Comparison of ENCODE assay signal across 20 cellular contexts in genomic region chr19:45350477-45351058, GRCh38. TPM values are rescaled to one million over a fixed set of nuclear protein-coding genes. Genes with fewer than 3 reads are reported as not detected.
"Had no signal": no experiment of that assay in that cellular context is flagged by ENCODE, and none has a peak within 500 bp of the region (broad histone marks: within the 10 kb centered on the region; RNA-seq: fewer than 3 reads in every experiment).

No MANE protein-coding gene starts in this region.

- H3K4me3 ChIP-seq: colonic mucosa, hepatocyte, mucosa of descending colon, pancreas, thyroid gland had no signal

- DNase-seq: colonic mucosa; dermis blood vessel endothelial cell; endodermal cell; foreskin melanocyte; head of caudate nucleus; islet precursor cell; mucosa of descending colon; naive thymus-derived CD8-positive, alpha-beta T cell; pancreas; right cardiac atrium; small intestine; stimulated activated CD4-positive, alpha-beta T cell treated with anti-CD3 and anti-CD28 coated beads, Interleukin-12 subunit alpha, Interleukin-12 subunit beta, amount 100 ng/mL, for 4 hours; stimulated activated CD4-positive, alpha-beta T cell treated with anti-CD3 and anti-CD28 coated beads, Interleukin-2, amount 100 ng/mL, for 48 hours; stimulated activated naive CD4-positive, alpha-beta T cell treated with Interleukin-2 at 50 U/mL for 16 hours; thyroid gland had no signal

- H3K79me2 ChIP-seq: hepatocyte had no signal

- H3K27me3 ChIP-seq: pancreas, thyroid gland had no signal

- H3K4me2 ChIP-seq: hepatocyte had no signal

- H3K27ac ChIP-seq: colonic mucosa, hepatocyte, pancreas, thyroid gland had no signal

- H2AFZ ChIP-seq: hepatocyte had no signal

- H3K36me3 ChIP-seq: colonic mucosa had no signal

- H3K4me1 ChIP-seq: colonic mucosa, pancreas, thyroid gland had no signal

- H3K9me3 ChIP-seq: colonic mucosa, mucosa of descending colon, pancreas, thyroid gland had no signal

- ATAC-seq: left lobe of liver; mucosa of descending colon; naive thymus-derived CD8-positive, alpha-beta T cell; pancreas; right cardiac atrium had no signal

RNA-seq across cellular contexts. Expression of gene KLC3, which starts 10.0 kb away (rescaled TPM):
- total RNA-seq: colonic mucosa; endothelial cell of umbilical vein; left lobe of liver; mucosa of descending colon; naive thymus-derived CD8-positive, alpha-beta T cell; right cardiac atrium had no signal
- polyA plus RNA-seq: endothelial cell of umbilical vein; naive thymus-derived CD8-positive, alpha-beta T cell; neural cell; small intestine had no signal

RNA-seq across cellular contexts. Expression of gene CKM, which starts 27.9 kb away (rescaled TPM):
- total RNA-seq: dermis blood vessel endothelial cell; endothelial cell of umbilical vein; left lobe of liver; naive thymus-derived CD8-positive, alpha-beta T cell; progenitor cell of endocrine pancreas had no signal
- polyA plus RNA-seq: endothelial cell of umbilical vein; naive thymus-derived CD8-positive, alpha-beta T cell had no signal

RNA-seq across cellular contexts. Expression of gene PPP1R13L, which starts 54.3 kb away (rescaled TPM):
- polyA plus RNA-seq: neural cell had no signal
